In genomic region chr6:163415620-163416379, GRCh38 we compare ENCODE assay signal across 8 cellular contexts. TPM values are rescaled to one million over a fixed set of nuclear protein-coding genes. Genes with fewer than 3 reads are reported as not detected.
DNase-seq lines count a peak whose midpoint lies in the region; ATAC-seq and TF ChIP-seq lines count a peak whose summit lies in the region.

No MANE protein-coding gene starts in this region.

- peaks cover 28% of the 10 kb centered on the region for H3K36me3 Mint-ChIP-seq in brain
- H3K36me3 Mint-ChIP-seq in immature natural killer cell = peaks cover 0 to 3% (median 0%) of the 10 kb centered on the region in 3 donors

- H3K27ac ChIP-seq in SU-DHL-6 (ENCODE audit: low read depth, low read length) = peak overlapping the region; percentile 78

- TF ChIP-seq CTCF in SU-DHL-6 (IDR thresholded peaks at IDR 0.05; ENCODE audit: insufficient read depth, low read length, poor library complexity, severe bottlenecking) = no peak
- no peak for TF ChIP-seq CTCF in brain (conservative IDR thresholded peaks at IDR 0.05)

- DNase-seq in ELF-1 (ENCODE audit: low read depth, low spot score) (peak; percentile 60), immature natural killer cell (peak; percentile 40 to 46 (median 45))
- peak; percentile 22 for DNase-seq in stimulated activated CD4-positive, alpha-beta T cell treated with anti-CD3 and anti-CD28 coated beads, Interleukin-1b, Interleukin-23, amount 100 ng/mL, for 48 hours

- peak overlapping the region; percentile 44 for H2AFZ ChIP-seq in SU-DHL-6 (ENCODE audit: low read depth, low read length, severe bottlenecking)

- peaks cover 18% of the 10 kb centered on the region for H3F3A ChIP-seq in SU-DHL-6 (ENCODE audit: insufficient read depth)

- H3K27me3 ChIP-seq in SU-DHL-6 (ENCODE audit: low read length) = no peaks in the 10 kb centered on the region

- ATAC-seq in HG03045 (IDR thresholded peaks at IDR 0.05; ENCODE audit: unreplicated experiment) = peak; percentile 2
- ATAC-seq in GM21390 (IDR thresholded peaks at IDR 0.05; ENCODE audit: unreplicated experiment) = no peak
- no peak for ATAC-seq in HG02588 (IDR thresholded peaks at IDR 0.05; ENCODE audit: unreplicated experiment)

- H3K9ac ChIP-seq in SU-DHL-6 (ENCODE audit: low read length) = peak overlapping the region; percentile 84

- H3K27ac Mint-ChIP-seq in brain (peak overlapping the region; percentile 92 to 99 (median 98)), immature natural killer cell (peak overlapping the region; percentile 85 to 98 (median 92))

- H3K27me3 Mint-ChIP-seq in brain (peaks cover 18% of the 10 kb centered on the region), immature natural killer cell (ENCODE audit: low read depth in 3 of 3) (peaks cover 14 to 26% (median 15%) of the 10 kb centered on the region in 3 donors)

- H3K4me2 ChIP-seq in SU-DHL-6 (ENCODE audit: low read depth, low read length, poor library complexity, severe bottlenecking) = peak overlapping the region; percentile 97

- no peaks in the 10 kb centered on the region for H3K9me3 ChIP-seq in SU-DHL-6 (ENCODE audit: insufficient read depth, low read length)

- H3K4me3 Mint-ChIP-seq in brain = peak overlapping the region; percentile 91 to 96 (median 94)
- peak overlapping the region; percentile 81 to 100 (median 90) for H3K4me3 Mint-ChIP-seq in immature natural killer cell

- peaks cover 36% of the 10 kb centered on the region for H4K20me1 ChIP-seq in SU-DHL-6 (ENCODE audit: low read depth, low read length)

- peak overlapping the region; percentile 72 for H3K4me3 ChIP-seq in SU-DHL-6 (ENCODE audit: insufficient read depth, low read length, poor library complexity, severe bottlenecking)

- H3K9me2 ChIP-seq in SU-DHL-6 (replicated peaks; ENCODE audit: insufficient read depth, low read length) = no peaks in the 10 kb centered on the region

- H3K4me1 Mint-ChIP-seq in brain = peaks cover 37% of the 10 kb centered on the region
- peaks cover 52 to 63% of the 10 kb centered on the region in 2 donors for H3K4me1 Mint-ChIP-seq in immature natural killer cell

- H3K9me3 Mint-ChIP-seq in brain (peaks cover 0 to 9% (median 4%) of the 10 kb centered on the region in 5 experiments), immature natural killer cell (no peaks in the 10 kb centered on the region)

- peaks cover 52% of the 10 kb centered on the region for H3K79me2 ChIP-seq in SU-DHL-6 (ENCODE audit: insufficient read depth, low read length)

- no peaks in the 10 kb centered on the region for H3K36me3 ChIP-seq in SU-DHL-6 (ENCODE audit: low read length)

RNA-seq across cellular contexts. Expression of gene QKI, which starts 1.3 kb away (rescaled TPM):
- polyA plus RNA-seq in brain (ENCODE audit: insufficient read depth, low read depth, low replicate concordance) (70.0 TPM), immature natural killer cell (10 to 100 TPM; 12.3 to 29.1 (median 21.1) TPM)
